ENCODE assay signal across 8 cellular contexts in genomic region chr1:23567996-23568607, GRCh38. TPM values are rescaled to one million over a fixed set of nuclear protein-coding genes. Genes with fewer than 3 reads are reported as not detected.
A peak's percentile ranks its signal among the peaks of the same experiment; 100 is the strongest.
DNase-seq lines count a peak whose midpoint lies in the region; ATAC-seq and TF ChIP-seq lines count a peak whose summit lies in the region.

No MANE protein-coding gene starts in this region.

- H3K4me1 Mint-ChIP-seq in activated CD8-positive, alpha-beta memory T cell treated with anti-CD3 and anti-CD28 coated beads, Interleukin-2, amount 10 ng/mL, durations not matched to agents 7 days and 5 days = peaks cover 6% of the 10 kb centered on the region
- peaks cover 29% of the 10 kb centered on the region for H3K4me1 Mint-ChIP-seq in memory B cell

- H3K4me3 Mint-ChIP-seq in activated CD8-positive, alpha-beta memory T cell treated with anti-CD3 and anti-CD28 coated beads, Interleukin-2, amount 10 ng/mL, durations not matched to agents 7 days and 5 days = peak overlapping the region; percentile 50
- peak overlapping the region; percentile 95 for H3K4me3 Mint-ChIP-seq in memory B cell

- intact Hi-C loops in colonic mucosa (cut with DNase I) (no loop called here), tibial artery (cut with DNase I; ENCODE audit: low total_unique reads) (no loop called here)

- H3K27me3 ChIP-seq in colonic mucosa = no peaks in the 10 kb centered on the region
- no peaks in the 10 kb centered on the region for H3K27me3 ChIP-seq in tibial artery

- no peak for ATAC-seq in activated CD8-positive, alpha-beta memory T cell treated with anti-CD3 and anti-CD28 coated beads, Interleukin-2, amount 10 ng/mL, durations not matched to agents 7 days and 5 days
- ATAC-seq in memory B cell (ENCODE audit: low read depth) (no peak), GM18517 (IDR thresholded peaks at IDR 0.05; ENCODE audit: unreplicated experiment) (no peak)

- CTCF ChIA-PET in activated CD8-positive, alpha-beta memory T cell treated with anti-CD3 and anti-CD28 coated beads, Interleukin-2, amount 10 ng/mL, durations not matched to agents 7 days and 5 days (lab: Charles Lee) = interaction anchor here (1.3 kb wide), 1 partner anchor 69 kb away, joined by 5 read pairs; no protein-coding TSS in a partner anchor

- H3K4me3 ChIP-seq in colonic mucosa (peak overlapping the region; percentile 55), tibial artery (peak overlapping the region; percentile 58 to 68)

- no peak for DNase-seq in activated CD8-positive, alpha-beta memory T cell treated with anti-CD3 and anti-CD28 coated beads, Interleukin-2, amount 10 ng/mL, durations not matched to agents 7 days and 5 days
- no peak for DNase-seq in activated CD8-positive, alpha-beta memory T cell treated with anti-CD3 and anti-CD28 coated beads, Interleukin-2, amount 50 U/mL, for 48 hours
- DNase-seq in colonic mucosa (no peak), memory B cell (ENCODE audit: low spot score in 2 of 2) (no peak), tibial artery (peak in 1 of 2 donors; percentile 73), NCI-H146 (lab: John Stamatoyannopoulos, UW) (no peak)
- no peak for DNase-seq in stimulated activated CD4-positive, alpha-beta T cell treated with anti-CD3 and anti-CD28 coated beads, Interleukin-1b, Interleukin-23, amount 100 ng/mL, for 48 hours

- peaks cover 69% of the 10 kb centered on the region for H3K27me3 Mint-ChIP-seq in activated CD8-positive, alpha-beta memory T cell treated with anti-CD3 and anti-CD28 coated beads, Interleukin-2, amount 10 ng/mL, durations not matched to agents 7 days and 5 days
- no peaks in the 10 kb centered on the region for H3K27me3 Mint-ChIP-seq in memory B cell

- H3K9me3 Mint-ChIP-seq in activated CD8-positive, alpha-beta memory T cell treated with anti-CD3 and anti-CD28 coated beads, Interleukin-2, amount 10 ng/mL, durations not matched to agents 7 days and 5 days (ENCODE audit: low read depth) = no peaks in the 10 kb centered on the region
- H3K9me3 Mint-ChIP-seq in memory B cell = no peaks in the 10 kb centered on the region

- H3K27ac Mint-ChIP-seq in activated CD8-positive, alpha-beta memory T cell treated with anti-CD3 and anti-CD28 coated beads, Interleukin-2, amount 10 ng/mL, durations not matched to agents 7 days and 5 days = no peak overlapping the region
- H3K27ac Mint-ChIP-seq in memory B cell = peak overlapping the region; percentile 90

- peaks cover 1% of the 10 kb centered on the region for H3K36me3 Mint-ChIP-seq in activated CD8-positive, alpha-beta memory T cell treated with anti-CD3 and anti-CD28 coated beads, Interleukin-2, amount 10 ng/mL, durations not matched to agents 7 days and 5 days
- H3K36me3 Mint-ChIP-seq in memory B cell = peaks cover 2% of the 10 kb centered on the region

- H3K36me3 ChIP-seq in colonic mucosa (no peaks in the 10 kb centered on the region), tibial artery (no peaks in the 10 kb centered on the region)

- H3K27ac ChIP-seq in colonic mucosa (no peak overlapping the region), tibial artery (peak overlapping the region; percentile 94 to 97)

- no peaks in the 10 kb centered on the region for H3K9me3 ChIP-seq in colonic mucosa
- no peaks in the 10 kb centered on the region for H3K9me3 ChIP-seq in tibial artery

- no peaks in the 10 kb centered on the region for H3K4me1 ChIP-seq in colonic mucosa
- peaks cover 0 to 64% (median 43%) of the 10 kb centered on the region in 4 donors for H3K4me1 ChIP-seq in tibial artery

- H3K9ac ChIP-seq in colonic mucosa (ENCODE audit: low read depth in 2 of 2, low read length in 2 of 2) = peak overlapping the region; percentile 73 to 78

- TF ChIP-seq CTCF in colonic mucosa (IDR thresholded peaks at IDR 0.05) (no peak), tibial artery (IDR thresholded peaks at IDR 0.05) (no peak)

RNA-seq across cellular contexts. Expression of gene ID3, which starts 8.8 kb away (rescaled TPM):
- 10 to 100 TPM; 14.4 to 34.2 TPM for total RNA-seq in activated CD8-positive, alpha-beta memory T cell treated with anti-CD3 and anti-CD28 coated beads, Interleukin-2, amount 10 ng/mL, durations not matched to agents 7 days and 5 days
- total RNA-seq in colonic mucosa = 100 to 1,000 TPM; 106 to 221 TPM

RNA-seq across cellular contexts. Expression of gene E2F2, which starts 37.1 kb away (rescaled TPM):
- total RNA-seq in activated CD8-positive, alpha-beta memory T cell treated with anti-CD3 and anti-CD28 coated beads, Interleukin-2, amount 10 ng/mL, durations not matched to agents 7 days and 5 days = 100 to 1,000 TPM in 1 of 2 experiments, 10 to 100 TPM in 1; 77.4 to 103 TPM
- total RNA-seq in colonic mucosa = 10 to 100 TPM in 1 of 2 donors, 1 to 10 TPM in 1; 8.2 to 32.9 TPM
